Comparison of ENCODE assay signal across 16 cellular contexts in the genomic region with DNA sequence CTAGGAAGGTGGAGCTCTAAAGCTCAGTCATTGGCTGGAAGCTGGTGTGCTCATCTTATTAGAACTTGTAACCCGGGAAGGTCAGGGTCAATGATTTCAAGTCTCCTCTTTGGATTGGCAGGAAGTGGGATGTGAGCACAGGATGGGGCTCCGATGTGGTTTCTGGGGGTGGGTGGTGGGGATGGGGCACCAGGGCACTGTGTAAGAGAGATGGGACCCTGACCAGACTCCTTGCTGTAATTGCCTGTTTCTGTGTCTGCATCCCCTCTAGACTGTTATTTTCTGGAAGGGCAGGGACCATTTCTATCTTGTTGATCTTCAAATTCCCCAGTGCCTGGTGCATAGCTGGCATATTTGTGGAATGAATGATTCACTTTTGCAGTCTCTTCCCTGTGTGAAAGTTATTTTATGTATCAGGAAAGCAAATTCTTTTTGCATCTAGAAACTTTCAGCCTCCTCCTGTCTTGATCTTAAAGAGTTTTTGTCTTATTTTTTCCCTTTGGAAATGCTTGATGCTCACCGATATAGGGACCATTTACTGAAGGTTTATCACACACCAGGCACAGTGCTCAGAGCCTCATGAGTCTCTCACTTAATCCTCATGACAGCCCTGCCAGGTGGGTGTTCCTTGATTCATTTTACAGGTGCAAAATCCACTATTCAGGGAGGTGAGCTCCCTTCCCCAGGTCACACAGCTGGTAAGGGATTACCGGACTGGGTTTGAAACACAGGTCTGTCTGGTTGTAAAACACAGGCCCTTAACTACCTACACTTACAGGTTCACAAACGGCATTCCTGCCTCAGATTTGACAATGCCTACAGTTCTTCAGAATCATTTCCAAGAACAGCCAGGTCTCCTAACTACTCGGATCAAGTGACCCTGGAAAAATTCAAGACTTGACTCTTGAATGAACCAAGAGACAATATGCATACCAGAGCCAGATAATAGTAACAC.
DNase-seq lines count a peak whose midpoint lies in the region; TF ChIP-seq lines count a peak whose summit lies in the region.
"Had no signal": no experiment of that assay in that cellular context is flagged by ENCODE, and none has a peak within 500 bp of the region (broad histone marks: within the 10 kb centered on the region; RNA-seq: fewer than 3 reads in every experiment).

No MANE protein-coding gene starts in this region.

- H3K9ac ChIP-seq in mammary epithelial cell (ENCODE audit: insufficient read depth, low read length): no peak overlapping the region

- intact Hi-C loops in mammary epithelial cell (cut with micrococcal nuclease): no loop called here
- intact Hi-C loops in posterior vena cava (cut with DNase I): no loop called here

- no peaks in the 10 kb centered on the region for H4K20me1 ChIP-seq in mammary epithelial cell (ENCODE audit: insufficient read depth, low read length)

- no peak overlapping the region for H3K4me3 Mint-ChIP-seq in mesothelial cell of epicardium
- H3K4me3 Mint-ChIP-seq: activated naive CD8-positive, alpha-beta T cell treated with anti-CD3 and anti-CD28 coated beads, Interleukin-2, amount 50 U/mL, for 24 hours; CD4-positive, CD25-positive, alpha-beta regulatory T cell had no signal

- no TSS peak for BruUV-seq in mammary epithelial cell (replicated peaks; lab: Mats Ljungman, UMichigan)

- H3K36me3 ChIP-seq in mammary epithelial cell (ENCODE audit: insufficient read depth, low read length): no peaks in the 10 kb centered on the region

- no peak overlapping the region for H3K4me2 ChIP-seq in mammary epithelial cell (ENCODE audit: insufficient read depth, low read depth, low read length)

- H3K27ac Mint-ChIP-seq in mesothelial cell of epicardium: peak overlapping the region; percentile 96
- H3K27ac Mint-ChIP-seq: activated naive CD8-positive, alpha-beta T cell treated with anti-CD3 and anti-CD28 coated beads, Interleukin-2, amount 50 U/mL, for 24 hours; CD4-positive, CD25-positive, alpha-beta regulatory T cell had no signal

- peaks cover 10% of the 10 kb centered on the region for H3K9me3 Mint-ChIP-seq in mesothelial cell of epicardium
- H3K9me3 Mint-ChIP-seq: activated naive CD8-positive, alpha-beta T cell treated with anti-CD3 and anti-CD28 coated beads, Interleukin-2, amount 50 U/mL, for 24 hours had no signal

- no peaks in the 10 kb centered on the region for H3K4me1 ChIP-seq in mammary epithelial cell (ENCODE audit: insufficient read depth, low read length)

- H3K79me2 ChIP-seq in mammary epithelial cell (ENCODE audit: insufficient read depth, low read length): no peaks in the 10 kb centered on the region

- H3K27me3 ChIP-seq in mammary epithelial cell (ENCODE audit: insufficient read depth, low read length): no peaks in the 10 kb centered on the region

- CTCF ChIA-PET in mammary epithelial cell (lab: Charles Lee; ENCODE audit: low non-redundant PET): no interaction called here

- peak; percentile 92 for DNase-seq in AG10803 (ENCODE audit: low read depth)
- DNase-seq in M059J (ENCODE audit: low read depth): peak; percentile 86
- DNase-seq in mammary epithelial cell: peak; percentile 1
- no peak for DNase-seq in mesothelial cell of epicardium (ENCODE audit: low spot score in 2 of 2, unreplicated experiment in 2 of 2)
- no peak for DNase-seq in AML-193 (lab: John Stamatoyannopoulos, UW)
- DNase-seq in D341Med (ENCODE audit: low spot score): no peak
- no peak for DNase-seq in activated CD8-positive, alpha-beta memory T cell treated with anti-CD3 and anti-CD28 coated beads, Interleukin-2, amount 50 U/mL, for 4 hours
- no peak for DNase-seq in posterior vena cava (ENCODE audit: low spot score)
- DNase-seq: activated CD8-positive, alpha-beta memory T cell treated with anti-CD3 and anti-CD28 coated beads for 24 hours; activated naive CD8-positive, alpha-beta T cell treated with anti-CD3 and anti-CD28 coated beads, Interleukin-2, amount 50 U/mL, for 24 hours; CD4-positive, CD25-positive, alpha-beta regulatory T cell; left cardiac atrium; NCI-H1048; NCI-H774; stimulated activated CD4-positive, alpha-beta T cell treated with anti-CD3 and anti-CD28 coated beads, Interleukin-4, amount 100 ng/mL, for 1 hour; T-helper 2 cell had no signal

- H3K27me3 Mint-ChIP-seq in mesothelial cell of epicardium (ENCODE audit: low read depth): no peaks in the 10 kb centered on the region
- H3K27me3 Mint-ChIP-seq: activated naive CD8-positive, alpha-beta T cell treated with anti-CD3 and anti-CD28 coated beads, Interleukin-2, amount 50 U/mL, for 24 hours; CD4-positive, CD25-positive, alpha-beta regulatory T cell had no signal

- TF ChIP-seq CTCF in AG10803 (conservative IDR thresholded peaks at IDR 0.05; ENCODE audit: low read length) (no peak), mammary epithelial cell (conservative IDR thresholded peaks at IDR 0.05 in 1 of 2, IDR thresholded peaks at IDR 0.05 in 1 of 2; ENCODE audit: extremely low read depth in 1 of 2, insufficient read depth in 1 of 2, low read depth in 1 of 2, low read length in 2 of 2) (no peak), mesothelial cell of epicardium (IDR thresholded peaks at IDR 0.05; ENCODE audit: unreplicated experiment) (no peak)

- dilution Hi-C loops in mammary epithelial cell (cut with HindIII; ENCODE audit: low sequenced_read_pairs): no loop called here

- peaks cover 5% of the 10 kb centered on the region for H3K9me3 ChIP-seq in mammary epithelial cell (replicated peaks; ENCODE audit: insufficient read depth, low read length)

- 63% methylated on average over 5 of the region's 6 CpGs for WGBS in mammary epithelial cell (ENCODE audit: low coverage, missing lambda C conversion rate)

- in situ Hi-C loops in mammary epithelial cell (cut with MboI; ENCODE audit: low sequenced_read_pairs in 2 of 2): no loop called here

- no peak overlapping the region for H2AFZ ChIP-seq in mammary epithelial cell (ENCODE audit: low read depth, low read length)

- no peak overlapping the region for H3K27ac ChIP-seq in mammary epithelial cell (ENCODE audit: insufficient read depth, low read depth, low read length)

- H3K4me1 Mint-ChIP-seq in mesothelial cell of epicardium: peaks cover 47% of the 10 kb centered on the region
- H3K4me1 Mint-ChIP-seq: activated naive CD8-positive, alpha-beta T cell treated with anti-CD3 and anti-CD28 coated beads, Interleukin-2, amount 50 U/mL, for 24 hours; CD4-positive, CD25-positive, alpha-beta regulatory T cell had no signal

- no peak overlapping the region for H3K4me3 ChIP-seq in AG10803 (ENCODE audit: low read length)
- no peak overlapping the region for H3K4me3 ChIP-seq in mammary epithelial cell (replicated peaks in 1 of 3; ENCODE audit: insufficient read depth in 1 of 3, low read depth in 2 of 3, low read length in 3 of 3)

- H3K36me3 Mint-ChIP-seq in mesothelial cell of epicardium: peaks cover 8% of the 10 kb centered on the region
- H3K36me3 Mint-ChIP-seq: CD4-positive, CD25-positive, alpha-beta regulatory T cell had no signal

Comparison
In these comparisons a context has a peak if more than half of its experiments do, and no peak if none do; other contexts are left out.
1. DNase-seq: peak in AG10803 (single experiment), M059J (single experiment) and mammary epithelial cell (single experiment); none in mesothelial cell of epicardium (0 of 2), AML-193 (0 of 2), D341Med (single experiment), activated CD8-positive, alpha-beta memory T cell treated with anti-CD3 and anti-CD28 coated beads, Interleukin-2, amount 50 U/mL, for 4 hours (single experiment) and posterior vena cava (single experiment).